13 cellular contexts compared by ENCODE assay signal in the genomic region with DNA sequence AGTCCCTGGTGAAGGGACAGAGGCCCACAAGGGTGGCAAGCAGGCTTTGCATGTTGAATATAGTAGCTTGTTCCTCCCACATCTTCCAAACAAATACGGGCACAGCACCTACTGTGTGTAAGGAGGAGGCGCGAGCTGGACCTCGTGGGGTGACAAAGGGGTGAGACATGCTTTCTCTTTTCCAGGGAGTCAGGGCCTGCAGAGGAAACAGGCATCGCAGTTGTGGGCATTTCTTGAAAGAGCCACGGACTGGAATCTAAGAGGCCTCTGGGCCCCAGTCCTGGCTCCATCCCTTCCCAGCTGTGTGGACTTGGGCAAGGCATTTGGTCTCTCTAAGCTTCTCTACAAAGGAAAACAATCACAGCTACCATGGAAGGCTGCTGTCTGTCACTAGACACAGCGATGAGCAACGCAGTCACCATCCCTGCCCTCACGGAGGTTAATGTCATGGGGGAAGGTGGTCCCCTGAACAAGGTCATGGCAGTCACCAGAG. TPM values are rescaled to one million over a fixed set of nuclear protein-coding genes. Genes with fewer than 3 reads are reported as not detected.
DNase-seq lines count a peak whose midpoint lies in the region; ATAC-seq, FAIRE-seq and TF ChIP-seq lines count a peak whose summit lies in the region.
"Had no signal": no experiment of that assay in that cellular context is flagged by ENCODE, and none has a peak within 500 bp of the region (broad histone marks: within the 10 kb centered on the region; RNA-seq: fewer than 3 reads in every experiment).

No MANE protein-coding gene starts in this region.

- TF ChIP-seq EP300 in suprapubic skin (IDR thresholded peaks at IDR 0.05), result no peak

- intact Hi-C loops in endothelial cell of umbilical vein (cut with micrococcal nuclease), result loop anchor here (2.0 kb wide), 1 partner anchor 62 kb away; a partner anchor contains a TSS

- dilution Hi-C loops in endothelial cell of umbilical vein (cut with MboI; ENCODE audit: extremely low pct_ligation_motif_present, low sequenced_read_pairs), result no loop called here

- no peaks in the 10 kb centered on the region for H3K27me3 ChIP-seq in Peyer's patch
- H3K27me3 ChIP-seq in endothelial cell of umbilical vein (ENCODE audit: control insufficient read depth in 2 of 2, insufficient read depth in 2 of 2, low read length in 2 of 2), result no peaks in the 10 kb centered on the region
- H3K27me3 ChIP-seq in mucosa of stomach (ENCODE audit: control insufficient read depth, insufficient read depth, low read length), result no peaks in the 10 kb centered on the region
- H3K27me3 ChIP-seq in suprapubic skin, result no peaks in the 10 kb centered on the region

- H3K79me2 ChIP-seq in endothelial cell of umbilical vein (ENCODE audit: control insufficient read depth, insufficient read depth, low read length), result no peaks in the 10 kb centered on the region

- CTCF ChIA-PET in endothelial cell of umbilical vein (lab: Charles Lee), result interaction anchor here (1.3 to 16.0 kb wide), 4 partner anchors 18 to 139 kb away, joined by 3 to 977 read pairs (median 230); a partner anchor contains a TSS

- H3K4me1 ChIP-seq in Peyer's patch (peaks cover 0 to 33% (median 7%) of the 10 kb centered on the region in 4 donors), endothelial cell of umbilical vein (ENCODE audit: control insufficient read depth, extremely low read depth, insufficient read depth, low read length) (peaks cover 33% of the 10 kb centered on the region), mucosa of stomach (ENCODE audit: control insufficient read depth, insufficient read depth, low read length) (peaks cover 47% of the 10 kb centered on the region), suprapubic skin (peaks cover 80% of the 10 kb centered on the region)

- H3K4me3 ChIP-seq in Peyer's patch (no peak overlapping the region), endothelial cell of umbilical vein (replicated peaks in 1 of 3; ENCODE audit: insufficient read depth in 1 of 3, low read depth in 1 of 3, low read length in 3 of 3) (no peak overlapping the region), mucosa of stomach (ENCODE audit: low read length) (no peak overlapping the region), suprapubic skin (no peak overlapping the region)

- H3K9me3 ChIP-seq in Peyer's patch (no peaks in the 10 kb centered on the region), endothelial cell of umbilical vein (replicated peaks; ENCODE audit: control insufficient read depth, insufficient read depth, low read length) (no peaks in the 10 kb centered on the region), mucosa of stomach (ENCODE audit: control insufficient read depth, low read length) (no peaks in the 10 kb centered on the region), suprapubic skin (no peaks in the 10 kb centered on the region)
- H3K9me3 ChIP-seq: Caco-2 had no signal

- TF ChIP-seq CTCF in Peyer's patch (IDR thresholded peaks at IDR 0.05) (no peak), endothelial cell of umbilical vein (IDR thresholded peaks at IDR 0.05; ENCODE audit: extremely low read depth in 1 of 2, insufficient read depth in 1 of 2, low read depth in 1 of 2, low read length in 2 of 2) (no peak), suprapubic skin (IDR thresholded peaks at IDR 0.05) (no peak)

- BruUV-seq in endothelial cell of umbilical vein (replicated peaks; lab: Mats Ljungman, UMichigan), result no TSS peak

- TF ChIP-seq POLR2A in Peyer's patch (IDR thresholded peaks at IDR 0.05) (no peak), endothelial cell of umbilical vein (IDR thresholded peaks at IDR 0.05; ENCODE audit: low read depth, low read length) (no peak), suprapubic skin (IDR thresholded peaks at IDR 0.05) (no peak)

- ATAC-seq in GM18520 (IDR thresholded peaks at IDR 0.05; ENCODE audit: unreplicated experiment) (no peak), GM19463 (IDR thresholded peaks at IDR 0.05; ENCODE audit: unreplicated experiment) (no peak)
- ATAC-seq: stimulated activated naive B cell treated with anti-CD40 and anti-IgM and Interleukin-4, amounts not matched to agents 10 μg/mL and 1 μg/mL and 100 μg/mL, for 72 hours had no signal

- H3K27ac ChIP-seq in Peyer's patch (peak overlapping the region; percentile 71 to 83 (median 78)), endothelial cell of umbilical vein (ENCODE audit: insufficient read depth, low read depth, low read length) (peak overlapping the region; percentile 91), suprapubic skin (peak overlapping the region; percentile 84)

- peak overlapping the region; percentile 64 for H3K9ac ChIP-seq in endothelial cell of umbilical vein (replicated peaks; ENCODE audit: extremely low read depth, insufficient read depth, low read length)
- peak overlapping the region; percentile 87 for H3K9ac ChIP-seq in mucosa of stomach (ENCODE audit: low read length)

- POLR2A ChIA-PET in endothelial cell of umbilical vein (lab: Charles Lee), result interaction anchor here (0.8 to 2.6 kb wide), 3 partner anchors 11 to 20 kb away, joined by 3 to 17 read pairs (median 14); a partner anchor contains a TSS

- H2AFZ ChIP-seq in endothelial cell of umbilical vein (ENCODE audit: low read depth, low read length), result peak overlapping the region; percentile 26

- DNase-seq in Peyer's patch (no peak), endothelial cell of umbilical vein (ENCODE audit: low read depth, low spot score) (no peak), suprapubic skin (ENCODE audit: low spot score in 2 of 2) (no peak), hepatic stellate cell (ENCODE audit: low spot score) (no peak), OCI-M2 (lab: John Stamatoyannopoulos, UW; ENCODE audit: unreplicated experiment) (no peak)
- DNase-seq: activated CD8-positive, alpha-beta memory T cell treated with anti-CD3 and anti-CD28 coated beads, Interleukin-2, amount 50 U/mL, for 4 hours; Caco-2; cerebellar nuclear complex; MV-4-11; stimulated activated naive B cell treated with anti-CD40 and anti-IgM and Interleukin-4, amounts not matched to agents 10 μg/mL and 1 μg/mL and 100 μg/mL, for 72 hours had no signal

- H3K36me3 ChIP-seq in Peyer's patch, result no peaks in the 10 kb centered on the region
- no peaks in the 10 kb centered on the region for H3K36me3 ChIP-seq in endothelial cell of umbilical vein (ENCODE audit: control insufficient read depth in 2 of 2, extremely low read depth in 1 of 2, insufficient read depth in 2 of 2, low read length in 2 of 2)
- H3K36me3 ChIP-seq in mucosa of stomach (ENCODE audit: control insufficient read depth, insufficient read depth, low read length), result no peaks in the 10 kb centered on the region
- H3K36me3 ChIP-seq in suprapubic skin, result no peaks in the 10 kb centered on the region

- FAIRE-seq in endothelial cell of umbilical vein (lab: Jason Lieb, UNC), result peak; percentile 40

- 43% methylated on average over 9 of the region's 9 CpGs for WGBS in suprapubic skin

- H3K4me2 ChIP-seq in endothelial cell of umbilical vein (ENCODE audit: insufficient read depth, low read length), result no peak overlapping the region

- H4K20me1 ChIP-seq in endothelial cell of umbilical vein (replicated peaks; ENCODE audit: control insufficient read depth, extremely low read depth, insufficient read depth, low read length), result no peaks in the 10 kb centered on the region

- H3K9me1 ChIP-seq in endothelial cell of umbilical vein (replicated peaks; ENCODE audit: control insufficient read depth, extremely low read depth, insufficient read depth, low read length), result no peaks in the 10 kb centered on the region

TF ChIP-seq in endothelial cell of umbilical vein, 7 proteins besides CTCF, POLR2A, EP300 and RAD21 (continues in another document):
- TF ChIP-seq EZH2 (IDR thresholded peaks at IDR 0.05; ENCODE audit: borderline replicate concordance, low read depth, low read length, severe bottlenecking), result no peak
- no peak for TF ChIP-seq POLR2AphosphoS5 (IDR thresholded peaks at IDR 0.05; ENCODE audit: insufficient read depth, low read depth, low read length)
- TF ChIP-seq GATA2 (IDR thresholded peaks at IDR 0.05; ENCODE audit: insufficient read depth, insufficient read length, low read depth, low read length), result no peak
- TF ChIP-seq MYC (IDR thresholded peaks at IDR 0.05; ENCODE audit: low read depth, low read length), result no peak
- no peak for TF ChIP-seq JUN (IDR thresholded peaks at IDR 0.05; ENCODE audit: borderline replicate concordance, insufficient read depth, insufficient read length, low read depth)

RNA-seq across cellular contexts. Expression of a gene that starts 13.0 kb away (rescaled TPM):
- total RNA-seq in Peyer's patch, result 10 to 100 TPM; 22.3 to 41.0 (median 34.7) TPM
- 141 and 146 TPM in 2 replicates for total RNA-seq in endothelial cell of umbilical vein
- 82.2 and 100 TPM in 2 replicates for polyA plus RNA-seq in endothelial cell of umbilical vein
- polyA plus RNA-seq in endothelial cell of umbilical vein (2011; cell fraction: cytosol; rRNA removed), result 34.6 and 54.8 TPM in 2 replicates
- 26.2 and 27.8 TPM in 2 replicates for polyA plus RNA-seq in endothelial cell of umbilical vein (2011; cell fraction: nucleus; rRNA removed)
- 55.5 and 78.4 TPM in 2 replicates for polyA plus RNA-seq in endothelial cell of umbilical vein (2012)
- polyA minus RNA-seq in endothelial cell of umbilical vein, result 16.9 and 24.9 TPM in 2 replicates
- polyA minus RNA-seq in endothelial cell of umbilical vein (2011; cell fraction: cytosol; rRNA and poly(A)+ RNA removed), result 33.0 TPM
- 13.5 and 26.4 TPM in 2 replicates for polyA minus RNA-seq in endothelial cell of umbilical vein (2011; cell fraction: nucleus; rRNA and poly(A)+ RNA removed)
- 10 to 100 TPM; 32.1 to 93.7 (median 80.9) TPM for total RNA-seq in suprapubic skin

RNA-seq across cellular contexts. Expression of a gene that starts 28.1 kb away (rescaled TPM):
- 100 to 1,000 TPM in 3 of 4 donors, 10 to 100 TPM in 1; 74.3 to 142 (median 123) TPM for total RNA-seq in Peyer's patch
- total RNA-seq in endothelial cell of umbilical vein, result 39.5 and 40.6 TPM in 2 replicates
- polyA plus RNA-seq in endothelial cell of umbilical vein, result 36.1 and 42.0 TPM in 2 replicates
- polyA plus RNA-seq in endothelial cell of umbilical vein (2011; cell fraction: cytosol; rRNA removed), result 21.1 and 28.5 TPM in 2 replicates
- 44.8 and 58.7 TPM in 2 replicates for polyA plus RNA-seq in endothelial cell of umbilical vein (2011; cell fraction: nucleus; rRNA removed)
- polyA plus RNA-seq in endothelial cell of umbilical vein (2012), result 19.0 and 22.9 TPM in 2 replicates
- polyA minus RNA-seq in endothelial cell of umbilical vein, result 23.6 and 26.9 TPM in 2 replicates
- 12.5 TPM for polyA minus RNA-seq in endothelial cell of umbilical vein (2011; cell fraction: cytosol; rRNA and poly(A)+ RNA removed)
- polyA minus RNA-seq in endothelial cell of umbilical vein (2011; cell fraction: nucleus; rRNA and poly(A)+ RNA removed), result 12.6 and 21.3 TPM in 2 replicates
- total RNA-seq in suprapubic skin, result 10 to 100 TPM; 12.2 to 17.3 (median 14.8) TPM

RNA-seq across cellular contexts. Expression of a gene that starts 32.6 kb away (rescaled TPM):
- total RNA-seq in Peyer's patch, result 100 to 1,000 TPM in 2 of 4 donors, 10 to 100 TPM in 2; 19.8 to 190 (median 92.7) TPM
- total RNA-seq in endothelial cell of umbilical vein, result not detected in 2 replicates
- not detected in 2 replicates for polyA plus RNA-seq in endothelial cell of umbilical vein
- polyA plus RNA-seq in endothelial cell of umbilical vein (2011; cell fraction: cytosol; rRNA removed), result not detected in 2 replicates
- not detected in 2 replicates for polyA plus RNA-seq in endothelial cell of umbilical vein (2011; cell fraction: nucleus; rRNA removed)
- not detected in 2 replicates for polyA plus RNA-seq in endothelial cell of umbilical vein (2012)
- polyA minus RNA-seq in endothelial cell of umbilical vein, result not detected in 2 replicates
- polyA minus RNA-seq in endothelial cell of umbilical vein (2011; cell fraction: cytosol; rRNA and poly(A)+ RNA removed), result not detected
- polyA minus RNA-seq in endothelial cell of umbilical vein (2011; cell fraction: nucleus; rRNA and poly(A)+ RNA removed), result not detected in 2 replicates
- not detected for total RNA-seq in suprapubic skin

Comparison
In these comparisons a context has a peak if more than half of its experiments do, and no peak if none do; other contexts are left out.
1. RNA of a gene that starts 32.6 kb away (total RNA-seq): 19.8 to 190 TPM in Peyer's patch; not detected in endothelial cell of umbilical vein and not detected in suprapubic skin; every median in the first group is over 4 times any median in the second.
2. Peak in every context shown above with its lines, with median percentiles within 50 percentile points of each other: H3K27ac ChIP-seq.